Comparison of ENCODE assay signal across 24 cellular contexts in genomic region chr11:11411401-11411985, GRCh38.
"Had no signal": no experiment of that assay in that cellular context is flagged by ENCODE, and none has a peak within 500 bp of the region (broad histone marks: within the 10 kb centered on the region; RNA-seq: fewer than 3 reads in every experiment).

No MANE protein-coding gene starts in this region.

- ATAC-seq: activated T-cell treated with anti-CD3 and anti-CD28 coated beads, Interleukin-2, amount 50 U/mL, for 4 hours; K562 had no signal

- H3K27ac Mint-ChIP-seq: activated CD4-positive, alpha-beta memory T cell treated with anti-CD3 and anti-CD28 coated beads for 36 hours; activated CD4-positive, alpha-beta T cell treated with anti-CD3 and anti-CD28 coated beads, Interleukin-2, amount 10 ng/mL, durations not matched to agents 7 days and 5 days; activated naive CD4-positive, alpha-beta T cell treated with anti-CD3 and anti-CD28 coated beads, Interleukin-2, amount 10 ng/mL, durations not matched to agents 7 days and 5 days; activated naive CD8-positive, alpha-beta T cell treated with anti-CD3 and anti-CD28 coated beads for 36 hours had no signal

- H3K9me3 ChIP-seq: SJCRH30, SK-N-SH had no signal

- H3K36me3 Mint-ChIP-seq: activated CD4-positive, alpha-beta memory T cell treated with anti-CD3 and anti-CD28 coated beads for 36 hours; activated naive CD4-positive, alpha-beta T cell treated with anti-CD3 and anti-CD28 coated beads, Interleukin-2, amount 10 ng/mL, durations not matched to agents 7 days and 5 days; activated naive CD8-positive, alpha-beta T cell treated with anti-CD3 and anti-CD28 coated beads for 36 hours had no signal

- H3K4me3 ChIP-seq: K562, SJCRH30 had no signal

- H3K9me3 Mint-ChIP-seq: activated CD4-positive, alpha-beta memory T cell treated with anti-CD3 and anti-CD28 coated beads for 36 hours; activated CD4-positive, alpha-beta T cell treated with anti-CD3 and anti-CD28 coated beads, Interleukin-2, amount 10 ng/mL, durations not matched to agents 7 days and 5 days; activated naive CD4-positive, alpha-beta T cell treated with anti-CD3 and anti-CD28 coated beads, Interleukin-2, amount 10 ng/mL, durations not matched to agents 7 days and 5 days; activated naive CD8-positive, alpha-beta T cell treated with anti-CD3 and anti-CD28 coated beads for 36 hours; activated T-cell treated with anti-CD3 and anti-CD28 coated beads, Interleukin-2, amount 50 U/mL, for 4 hours had no signal

- H3K36me3 ChIP-seq: brain microvascular endothelial cell, SJCRH30 had no signal

- H3K4me3 Mint-ChIP-seq: activated CD4-positive, alpha-beta memory T cell treated with anti-CD3 and anti-CD28 coated beads for 36 hours; activated CD4-positive, alpha-beta T cell treated with anti-CD3 and anti-CD28 coated beads, Interleukin-2, amount 10 ng/mL, durations not matched to agents 7 days and 5 days; activated naive CD4-positive, alpha-beta T cell treated with anti-CD3 and anti-CD28 coated beads, Interleukin-2, amount 10 ng/mL, durations not matched to agents 7 days and 5 days; activated naive CD8-positive, alpha-beta T cell treated with anti-CD3 and anti-CD28 coated beads for 36 hours; activated T-cell treated with anti-CD3 and anti-CD28 coated beads, Interleukin-2, amount 50 U/mL, for 4 hours had no signal

- H3K27ac ChIP-seq: brain microvascular endothelial cell, SJCRH30, VCaP had no signal

- DNase-seq: activated CD4-positive, alpha-beta memory T cell treated with anti-CD3 and anti-CD28 coated beads for 36 hours; activated CD4-positive, alpha-beta T cell treated with anti-CD3 and anti-CD28 coated beads, Interleukin-2, amount 10 ng/mL, durations not matched to agents 7 days and 5 days; activated CD4-positive, CD25-positive, alpha-beta regulatory T cell; activated CD8-positive, alpha-beta memory T cell treated with anti-CD3 and anti-CD28 coated beads for 24 hours; activated gamma-delta T cell; activated naive CD4-positive, alpha-beta T cell treated with anti-CD3 and anti-CD28 coated beads, Interleukin-2, amount 10 ng/mL, durations not matched to agents 7 days and 5 days; activated naive CD8-positive, alpha-beta T cell treated with anti-CD3 and anti-CD28 coated beads for 36 hours; activated T-cell treated with anti-CD3 and anti-CD28 coated beads, Interleukin-2, amount 50 U/mL, for 4 hours; brain microvascular endothelial cell; Karpas-422; MM.1S; NCI-H146; NCI-H187 treated with DMSO at 0.1 percent for 48 hours; NCI-H2081 treated with DMSO at 0.1 percent for 48 hours; NCI-H2171 treated with DMSO at 0.1 percent for 48 hours; NCI-H226; NCI-H526 treated with DMSO at 0.1 percent for 48 hours; NCI-H82; Right ventricle myocardium superior; SK-N-SH; T-helper 1 cell had no signal

- H3K27me3 ChIP-seq: SJCRH30 had no signal
